Comparison of ENCODE assay signal across 9 cellular contexts in the genomic region with DNA sequence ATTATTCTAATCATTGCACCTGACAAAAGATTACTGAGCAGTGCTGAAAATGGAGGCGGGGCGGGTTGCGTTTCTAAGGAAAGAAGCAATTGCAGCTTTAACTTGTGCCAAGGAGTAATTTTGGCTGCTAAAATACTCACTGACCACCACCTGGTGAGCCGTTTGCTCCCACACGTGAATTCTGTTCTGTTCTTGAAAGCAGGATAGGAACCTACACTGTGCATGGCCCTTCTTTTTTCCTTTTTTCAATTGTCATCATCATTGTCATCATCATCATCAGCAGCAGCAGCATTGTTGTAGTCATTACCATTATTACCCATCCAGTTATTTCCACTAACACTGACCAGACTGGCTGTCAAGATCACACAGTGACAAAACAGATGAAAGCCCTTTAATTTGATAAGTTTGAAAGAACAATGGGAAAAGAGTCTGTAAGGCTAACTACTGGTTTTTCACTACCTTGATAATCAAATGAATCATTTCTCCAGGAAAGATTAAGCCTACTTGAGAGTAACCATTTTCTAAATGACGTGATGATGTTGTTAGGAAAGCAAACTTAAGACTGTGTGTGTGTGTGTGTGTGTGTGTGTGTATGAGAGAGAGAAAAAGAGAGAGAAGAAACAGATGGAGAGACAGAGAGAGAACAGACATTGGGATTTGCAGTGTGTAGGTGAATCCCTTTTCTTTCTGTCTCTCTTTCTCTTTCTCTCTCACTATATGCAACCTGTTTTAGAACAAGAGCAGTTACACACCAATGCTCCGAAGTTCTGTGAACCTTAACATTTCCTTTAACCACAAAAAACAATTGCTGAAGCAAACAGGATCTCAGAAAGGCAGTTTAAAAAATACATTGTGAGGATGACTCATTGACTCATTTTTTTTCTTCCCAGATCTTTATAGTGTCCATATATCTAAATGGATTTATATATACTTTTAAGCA. TPM values are rescaled to one million over a fixed set of nuclear protein-coding genes. Genes with fewer than 3 reads are reported as not detected.
DNase-seq lines count a peak whose midpoint lies in the region; ATAC-seq, FAIRE-seq and TF ChIP-seq lines count a peak whose summit lies in the region.
"Had no signal": no experiment of that assay in that cellular context is flagged by ENCODE, and none has a peak within 500 bp of the region (broad histone marks: within the 10 kb centered on the region; RNA-seq: fewer than 3 reads in every experiment).

No MANE protein-coding gene starts in this region.

- no peak overlapping the region for H3K4me3 ChIP-seq in osteoblast (ENCODE audit: insufficient read depth, low read length)
- H3K4me3 ChIP-seq in MM.1S (ENCODE audit: low read length): no peak overlapping the region

- ATAC-seq in GM18909 (IDR thresholded peaks at IDR 0.05; ENCODE audit: poor library complexity, unreplicated experiment) (peak; percentile 32), HG03196 (IDR thresholded peaks at IDR 0.05; ENCODE audit: unreplicated experiment) (peak; percentile 36)
- ATAC-seq: left lung had no signal

- TF ChIP-seq CTCF in osteoblast (IDR thresholded peaks at IDR 0.05; ENCODE audit: extremely low read depth, low read depth, low read length): no peak
- no peak for TF ChIP-seq CTCF in MM.1S (IDR thresholded peaks at IDR 0.05; ENCODE audit: low read length)

- H3K4me2 ChIP-seq in osteoblast (ENCODE audit: insufficient read depth, low read length): peak overlapping the region; percentile 18
- no peak overlapping the region for H3K4me2 ChIP-seq in MM.1S (ENCODE audit: low read depth, low read length)

- H2AFZ ChIP-seq in osteoblast (ENCODE audit: low read length): no peak overlapping the region
- H2AFZ ChIP-seq in MM.1S (ENCODE audit: low read length): no peak overlapping the region

- H3K36me3 ChIP-seq in osteoblast (ENCODE audit: insufficient read depth, low read length) (no peaks in the 10 kb centered on the region), MM.1S (replicated peaks; ENCODE audit: insufficient read depth, low read length) (no peaks in the 10 kb centered on the region)
- H3K36me3 ChIP-seq: left lung had no signal

- no peak for TF ChIP-seq POLR2A in H54 (IDR thresholded peaks at IDR 0.05; ENCODE audit: low read depth, low read length)

- H3K27ac ChIP-seq in osteoblast (ENCODE audit: low read depth, low read length) (no peak overlapping the region), MM.1S (ENCODE audit: low read length) (no peak overlapping the region)

- peaks cover 4% of the 10 kb centered on the region for H3K27me3 ChIP-seq in osteoblast (ENCODE audit: insufficient read depth, low read length)
- H3K27me3 ChIP-seq in MM.1S (replicated peaks; ENCODE audit: insufficient read depth, low read length): peaks cover 77% of the 10 kb centered on the region
- H3K27me3 ChIP-seq: left lung had no signal

- no peaks in the 10 kb centered on the region for H3K9me2 ChIP-seq in MM.1S (replicated peaks; ENCODE audit: insufficient read depth, low read length)

- H3K9ac ChIP-seq in MM.1S (ENCODE audit: low read length): no peak overlapping the region

- peaks cover 22% of the 10 kb centered on the region for H3K4me1 ChIP-seq in osteoblast (ENCODE audit: insufficient read depth, low read length)
- peaks cover 20% of the 10 kb centered on the region for H3K4me1 ChIP-seq in MM.1S (ENCODE audit: low read length)

- peaks cover 74% of the 10 kb centered on the region for H3K4me1 Mint-ChIP-seq in activated naive CD8-positive, alpha-beta T cell treated with anti-CD3 and anti-CD28 coated beads for 36 hours

- peaks cover 24% of the 10 kb centered on the region for H3K36me3 Mint-ChIP-seq in activated naive CD8-positive, alpha-beta T cell treated with anti-CD3 and anti-CD28 coated beads for 36 hours

- peak overlapping the region; percentile 95 for H3K4me3 Mint-ChIP-seq in activated naive CD8-positive, alpha-beta T cell treated with anti-CD3 and anti-CD28 coated beads for 36 hours

- H3K79me2 ChIP-seq in osteoblast (ENCODE audit: insufficient read depth, low read length) (no peaks in the 10 kb centered on the region), MM.1S (ENCODE audit: low read length) (no peaks in the 10 kb centered on the region)

- H3K9me3 ChIP-seq in osteoblast (ENCODE audit: low read depth, low read length): no peaks in the 10 kb centered on the region
- no peaks in the 10 kb centered on the region for H3K9me3 ChIP-seq in MM.1S (replicated peaks; ENCODE audit: insufficient read depth, low read length)
- H3K9me3 ChIP-seq: left lung had no signal

- no peak for FAIRE-seq in H54 (lab: Jason Lieb, UNC)

- DNase-seq in activated naive CD8-positive, alpha-beta T cell treated with anti-CD3 and anti-CD28 coated beads for 36 hours: no peak
- no peak for DNase-seq in osteoblast (ENCODE audit: insufficient read length, low spot score, missing footprints)
- no peak for DNase-seq in H54 (ENCODE audit: insufficient read length, low spot score)
- DNase-seq in MM.1S: no peak
- no peak for DNase-seq in RKO (ENCODE audit: low spot score)
- DNase-seq in NCI-H748 (lab: John Stamatoyannopoulos, UW; ENCODE audit: unreplicated experiment): no peak
- DNase-seq: left lung had no signal

- H3K27me3 Mint-ChIP-seq in activated naive CD8-positive, alpha-beta T cell treated with anti-CD3 and anti-CD28 coated beads for 36 hours: peaks cover 6% of the 10 kb centered on the region

- peaks cover 15% of the 10 kb centered on the region for H3F3A ChIP-seq in MM.1S (ENCODE audit: insufficient read depth, low read length)

- peaks cover 7% of the 10 kb centered on the region for H3K9me3 Mint-ChIP-seq in activated naive CD8-positive, alpha-beta T cell treated with anti-CD3 and anti-CD28 coated beads for 36 hours

- peak overlapping the region; percentile 90 for H3K27ac Mint-ChIP-seq in activated naive CD8-positive, alpha-beta T cell treated with anti-CD3 and anti-CD28 coated beads for 36 hours

- H4K20me1 ChIP-seq in osteoblast (ENCODE audit: insufficient read depth, low read length): no peaks in the 10 kb centered on the region
- 0 out of 2 replicates have a peak, but pooled peaks cover 2% of the 10 kb centered on the region for H4K20me1 ChIP-seq in MM.1S (ENCODE audit: insufficient read depth, low read length)

RNA-seq across cellular contexts. Expression of a gene that starts 3.7 kb away (rescaled TPM):
- 10 to 100 TPM; 75.2 to 80.0 TPM for total RNA-seq in activated naive CD8-positive, alpha-beta T cell treated with anti-CD3 and anti-CD28 coated beads for 36 hours
- 1.4 and 2.1 TPM in 2 replicates for total RNA-seq in osteoblast

Comparison
In these comparisons a context has a peak if more than half of its experiments do, and no peak if none do; other contexts are left out.
1. RNA of a gene that starts 3.7 kb away (total RNA-seq): 75.2 to 80.0 TPM in activated naive CD8-positive, alpha-beta T cell treated with anti-CD3 and anti-CD28 coated beads for 36 hours; 1.4 to 2.1 TPM in osteoblast; every median in the first group is over 10 times any median in the second.